In genomic region chr17:1905190-1905919, GRCh38 we compare ENCODE assay signal across 13 cellular contexts.
DNase-seq lines count a peak whose midpoint lies in the region; ATAC-seq and TF ChIP-seq lines count a peak whose summit lies in the region.
"Had no signal": no experiment of that assay in that cellular context is flagged by ENCODE, and none has a peak within 500 bp of the region (broad histone marks: within the 10 kb centered on the region; RNA-seq: fewer than 3 reads in every experiment).

No MANE protein-coding gene starts in this region.

- H3K27ac Mint-ChIP-seq in activated CD4-positive, alpha-beta T cell treated with anti-CD3 and anti-CD28 coated beads, Interleukin-2, amount 10 ng/mL, durations not matched to agents 24 days and 14 days = no peak overlapping the region

- WGBS in right cardiac atrium = 20% methylated on average over 26 of the region's 26 CpGs

- H4K20me1 ChIP-seq in OCI-LY7 (ENCODE audit: insufficient read depth, low read length) (no peaks in the 10 kb centered on the region), PC-3 (ENCODE audit: low read length) (no peaks in the 10 kb centered on the region)

- peak; percentile 6 for DNase-seq in DMS53 treated with DMSO at 0.1 percent for 48 hours (lab: John Stamatoyannopoulos, UW; ENCODE audit: unreplicated experiment)
- peak; percentile 3 for DNase-seq in NCI-H2029 treated with DMSO at 0.1 percent for 48 hours (lab: John Stamatoyannopoulos, UW)
- DNase-seq in OCI-LY7 (ENCODE audit: low spot score) = peak; percentile 58
- DNase-seq in right cardiac atrium = peak in 2 of 3 donors; percentile 56 to 59
- no peak for DNase-seq in amniotic stem cell (lab: John Stamatoyannopoulos, UW)
- no peak for DNase-seq in colonic mucosa
- DNase-seq in PC-3 = no peak
- DNase-seq in activated CD4-positive, alpha-beta T cell treated with anti-CD3 and anti-CD28 coated beads, Interleukin-2, amount 10 ng/mL, durations not matched to agents 24 days and 14 days = no peak
- DNase-seq: effector memory CD8-positive, alpha-beta T cell; mesenchymal stem cell; NCI-H1930; T-helper 1 cell had no signal

- POLR2A ChIA-PET in OCI-LY7 (lab: Charles Lee) (interaction anchor here (0.5 to 2.4 kb wide), 10 partner anchors 11 to 1072 kb away, joined by 3 to 10 read pairs (median 3); no protein-coding TSS in a partner anchor), PC-3 (lab: Charles Lee; ENCODE audit: unreplicated experiment) (no interaction called here)

- no TSS peak for BruUV-seq in OCI-LY7 (replicated peaks; lab: Mats Ljungman, UMichigan)
- BruUV-seq in PC-3 (replicated peaks; lab: Mats Ljungman, UMichigan) = no TSS peak

- H3K4me1 ChIP-seq in OCI-LY7 (ENCODE audit: insufficient read depth, low read length, poor library complexity, severe bottlenecking) = peaks cover 60% of the 10 kb centered on the region
- peaks cover 5% of the 10 kb centered on the region for H3K4me1 ChIP-seq in right cardiac atrium (ENCODE audit: control insufficient read depth, insufficient read depth, low read length)
- H3K4me1 ChIP-seq in colonic mucosa = no peaks in the 10 kb centered on the region
- peaks cover 8% of the 10 kb centered on the region; the same call in 1 of the 2 replicates for H3K4me1 ChIP-seq in PC-3 (ENCODE audit: insufficient read depth, low read length)

- no peaks in the 10 kb centered on the region for H3F3A ChIP-seq in PC-3 (ENCODE audit: low read length, unreplicated experiment)

- TF ChIP-seq CTCF in OCI-LY7 (conservative IDR thresholded peaks at IDR 0.05; ENCODE audit: low read length) (no peak), colonic mucosa (IDR thresholded peaks at IDR 0.05) (no peak), PC-3 (conservative IDR thresholded peaks at IDR 0.05; ENCODE audit: low read depth, low read length) (no peak)

- H3K9me3 ChIP-seq in OCI-LY7 (ENCODE audit: low read length) (no peaks in the 10 kb centered on the region), right cardiac atrium (ENCODE audit: control insufficient read depth, low read length) (no peaks in the 10 kb centered on the region), colonic mucosa (no peaks in the 10 kb centered on the region), PC-3 (ENCODE audit: low read length) (no peaks in the 10 kb centered on the region)
- H3K9me3 ChIP-seq: thyroid gland had no signal

- H3K27me3 Mint-ChIP-seq in activated CD4-positive, alpha-beta T cell treated with anti-CD3 and anti-CD28 coated beads, Interleukin-2, amount 10 ng/mL, durations not matched to agents 24 days and 14 days = peaks cover 60% of the 10 kb centered on the region

- H3K4me3 ChIP-seq in OCI-LY7 (ENCODE audit: low read depth, low read length, poor library complexity, severe bottlenecking) (peak overlapping the region; percentile 57), right cardiac atrium (ENCODE audit: low read length) (no peak overlapping the region), colonic mucosa (no peak overlapping the region), PC-3 (ENCODE audit: low read length) (no peak overlapping the region)
- H3K4me3 ChIP-seq: thyroid gland had no signal

- no peaks in the 10 kb centered on the region for H3K79me2 ChIP-seq in OCI-LY7 (ENCODE audit: insufficient read depth, low read depth, low read length)
- H3K79me2 ChIP-seq in PC-3 (ENCODE audit: low read length) = no peaks in the 10 kb centered on the region

- no peaks in the 10 kb centered on the region for H3K9me3 Mint-ChIP-seq in activated CD4-positive, alpha-beta T cell treated with anti-CD3 and anti-CD28 coated beads, Interleukin-2, amount 10 ng/mL, durations not matched to agents 24 days and 14 days
- H3K9me3 Mint-ChIP-seq: effector memory CD8-positive, alpha-beta T cell had no signal

- H3K9me2 ChIP-seq in OCI-LY7 (ENCODE audit: insufficient read depth, low read length) (no peaks in the 10 kb centered on the region), PC-3 (replicated peaks; ENCODE audit: low read length) (no peaks in the 10 kb centered on the region)

- no peaks in the 10 kb centered on the region for H3K36me3 Mint-ChIP-seq in activated CD4-positive, alpha-beta T cell treated with anti-CD3 and anti-CD28 coated beads, Interleukin-2, amount 10 ng/mL, durations not matched to agents 24 days and 14 days (ENCODE audit: low read depth)

- H3K4me2 ChIP-seq in OCI-LY7 (ENCODE audit: low read length) (peak overlapping the region; percentile 81), PC-3 (ENCODE audit: low read length) (no peak overlapping the region)

- H3K9ac ChIP-seq in colonic mucosa (ENCODE audit: low read depth in 2 of 2, low read length in 2 of 2) = no peak overlapping the region
- no peak overlapping the region for H3K9ac ChIP-seq in PC-3 (ENCODE audit: low read length)

- H2AFZ ChIP-seq in OCI-LY7 (ENCODE audit: low read length) (peak overlapping the region; percentile 70), PC-3 (ENCODE audit: low read length) (no peak overlapping the region)

- H3K4me3 Mint-ChIP-seq in activated CD4-positive, alpha-beta T cell treated with anti-CD3 and anti-CD28 coated beads, Interleukin-2, amount 10 ng/mL, durations not matched to agents 24 days and 14 days = no peak overlapping the region
- H3K4me3 Mint-ChIP-seq: effector memory CD8-positive, alpha-beta T cell had no signal

- ATAC-seq in right cardiac atrium (peak; percentile 5 to 32), PC-3 (no peak)
- ATAC-seq: effector memory CD8-positive, alpha-beta T cell had no signal

- H3K27me3 ChIP-seq in right cardiac atrium (ENCODE audit: control insufficient read depth, insufficient read depth) (no peaks in the 10 kb centered on the region), colonic mucosa (peaks cover 46% of the 10 kb centered on the region), PC-3 (ENCODE audit: low read length) (no peaks in the 10 kb centered on the region)

- H3K4me1 Mint-ChIP-seq in activated CD4-positive, alpha-beta T cell treated with anti-CD3 and anti-CD28 coated beads, Interleukin-2, amount 10 ng/mL, durations not matched to agents 24 days and 14 days = peaks cover 8% of the 10 kb centered on the region

- H3K27ac ChIP-seq in OCI-LY7 (ENCODE audit: low read depth, low read length, poor library complexity, severe bottlenecking) (peak overlapping the region; percentile 94), right cardiac atrium (ENCODE audit: low read length) (peak overlapping the region; percentile 44), colonic mucosa (no peak overlapping the region), PC-3 (ENCODE audit: low read length) (no peak overlapping the region)
- H3K27ac ChIP-seq: thyroid gland had no signal

- intact Hi-C loops in OCI-LY7 (cut with micrococcal nuclease; ENCODE audit: unreplicated experiment) = loop anchor here (2.0 kb wide), 1 partner anchor 189 kb away; no protein-coding TSS in a partner anchor
- intact Hi-C loops in right cardiac atrium (cut with DNase I) = no loop called here
- intact Hi-C loops in colonic mucosa (cut with DNase I) = loop anchor here (5.0 kb wide), 1 partner anchor 122 kb away; the partner anchor contains the start of gene RTN4RL1
- intact Hi-C loops in PC-3 (cut with micrococcal nuclease) = no loop called here
- intact Hi-C loops in activated CD4-positive, alpha-beta T cell treated with anti-CD3 and anti-CD28 coated beads, Interleukin-2, amount 10 ng/mL, durations not matched to agents 24 days and 14 days (cut with micrococcal nuclease) = loop anchor here (5.0 to 10.0 kb wide), 2 partner anchors 122 to 379 kb away; partner anchors contain the start of gene RTN4RL1

- H3K36me3 ChIP-seq in OCI-LY7 (ENCODE audit: insufficient read depth, low read length) = no peaks in the 10 kb centered on the region
- no peaks in the 10 kb centered on the region for H3K36me3 ChIP-seq in colonic mucosa
- no peaks in the 10 kb centered on the region for H3K36me3 ChIP-seq in PC-3 (ENCODE audit: low read depth, low read length)
- H3K36me3 ChIP-seq: thyroid gland had no signal

- CTCF ChIA-PET in OCI-LY7 (lab: Charles Lee; ENCODE audit: unreplicated experiment) = interaction anchor here (0.6 to 1.3 kb wide), 5 partner anchors 22 to 302 kb away, joined by 3 read pairs; partner anchors contain the start of gene HIC1
- CTCF ChIA-PET in PC-3 (lab: Charles Lee) = no interaction called here

Comparison
In these comparisons a context has a peak if more than half of its experiments do, and no peak if none do; other contexts are left out.
1. DNase-seq: peak in DMS53 treated with DMSO at 0.1 percent for 48 hours (single experiment), NCI-H2029 treated with DMSO at 0.1 percent for 48 hours (single experiment), OCI-LY7 (single experiment) and right cardiac atrium (2 of 3); none in amniotic stem cell (single experiment), colonic mucosa (single experiment), PC-3 (single experiment) and activated CD4-positive, alpha-beta T cell treated with anti-CD3 and anti-CD28 coated beads, Interleukin-2, amount 10 ng/mL, durations not matched to agents 24 days and 14 days (single experiment).
2. H3K27ac ChIP-seq: peak in OCI-LY7 (single experiment) and right cardiac atrium (single experiment); none in colonic mucosa (single experiment) and PC-3 (single experiment).
3. intact Hi-C loops: an anchor here in OCI-LY7 (2.0 kb wide), colonic mucosa (5.0 kb wide) and activated CD4-positive, alpha-beta T cell treated with anti-CD3 and anti-CD28 coated beads, Interleukin-2, amount 10 ng/mL, durations not matched to agents 24 days and 14 days (5.0 to 10.0 kb wide); none called in right cardiac atrium and PC-3.